Comparison of ENCODE assay signal across 8 cellular contexts in the genomic region with DNA sequence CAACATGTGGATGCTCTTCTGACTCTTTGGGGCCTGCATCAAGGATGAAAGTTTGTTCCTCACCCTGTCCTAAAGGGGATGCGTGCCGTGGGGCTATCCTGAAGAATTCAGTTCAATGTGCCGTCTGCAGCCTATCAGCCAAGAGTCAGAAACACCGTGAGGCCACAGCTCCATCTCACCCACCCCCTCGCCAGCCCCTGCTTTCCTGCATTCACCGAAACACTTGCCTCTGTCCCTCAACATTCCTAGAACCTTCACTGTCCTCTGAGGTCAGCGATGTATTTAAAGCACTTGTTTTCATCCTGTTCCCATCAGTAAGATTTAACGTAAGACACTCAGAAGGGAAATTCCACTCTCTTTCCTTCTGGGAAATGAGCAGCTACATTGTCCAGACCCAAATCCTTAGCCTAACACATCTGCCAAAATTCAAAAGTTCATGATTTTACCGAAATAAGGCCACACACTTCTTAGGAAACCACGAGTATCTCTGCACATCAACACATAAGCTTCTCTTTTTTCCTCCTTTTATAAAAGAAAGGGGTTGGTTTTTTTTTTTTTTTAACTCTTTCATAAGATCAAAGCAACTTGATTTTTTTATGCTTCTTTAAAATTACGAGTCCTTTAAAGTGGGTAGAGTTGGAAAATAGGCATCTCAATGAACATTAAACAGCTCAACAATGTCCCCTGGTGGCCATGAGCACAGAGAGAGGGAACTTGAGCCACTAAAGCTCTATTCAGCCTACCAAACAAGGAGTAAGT.
DNase-seq lines count a peak whose midpoint lies in the region; ATAC-seq and TF ChIP-seq lines count a peak whose summit lies in the region.

No MANE protein-coding gene starts in this region.

- H3K4me3 ChIP-seq in BJ (ENCODE audit: low read depth, low read length): no peak overlapping the region
- H3K4me3 ChIP-seq in left lung: no peak overlapping the region

- intact Hi-C loops in left lung (cut with DNase I): loop anchor here in 1 of 2 donors (5.0 kb wide), 1 partner anchor 317 kb away; no protein-coding TSS in a partner anchor

- DNase-seq in BJ (ENCODE audit: low read depth) (peak; percentile 91), NCI-H1694 (lab: John Stamatoyannopoulos, UW) (peak; percentile 20), caudate nucleus (lab: John Stamatoyannopoulos, UW) (peak in 34 of 61 donors; percentile 2 to 63 (median 19)), left lung (peak in 1 of 2 donors; percentile 60)
- peak; percentile 33 to 47 (median 45) for DNase-seq in activated CD4-positive, CD25-positive, alpha-beta regulatory T cell (lab: John Stamatoyannopoulos, UW)
- peak; percentile 65 to 73 for DNase-seq in stimulated activated CD4-positive, alpha-beta T cell treated with anti-CD3 and anti-CD28 coated beads, Interleukin-2, amount 100 ng/mL, for 48 hours

- H3K9me3 ChIP-seq in left lung: no peaks in the 10 kb centered on the region

- TF ChIP-seq CTCF in BJ (IDR thresholded peaks at IDR 0.05; ENCODE audit: insufficient read depth, low read depth, low read length): peak; percentile 89
- peak; percentile 70 to 89 for TF ChIP-seq CTCF in left lung (IDR thresholded peaks at IDR 0.05)

- H3K4me1 ChIP-seq in left lung: peaks cover 17 to 57% of the 10 kb centered on the region in 2 donors

- CTCF ChIA-PET in BJ (lab: Yijun Ruan, JAX): interaction anchor here (0.6 to 7.0 kb wide), 30 partner anchors 9 to 476 kb away, joined by 3 to 57 read pairs (median 5); a partner anchor contains a TSS

- peak; percentile 55 for ATAC-seq in GM19395 (IDR thresholded peaks at IDR 0.05; ENCODE audit: unreplicated experiment)
- ATAC-seq in left lung: peak; percentile 93
- no peak for ATAC-seq in GM21528 (IDR thresholded peaks at IDR 0.05; ENCODE audit: low FRiP score, unreplicated experiment)

- POLR2A ChIA-PET in BJ (lab: Charles Lee): interaction anchor here (0.6 to 2.0 kb wide), 10 partner anchors 9 to 661 kb away, joined by 3 to 35 read pairs (median 5); no protein-coding TSS in a partner anchor

- H3K27ac ChIP-seq in caudate nucleus (ENCODE audit: low read depth, low read length): no peak overlapping the region
- peak overlapping the region; percentile 74 to 76 for H3K27ac ChIP-seq in left lung

- H3K27me3 ChIP-seq in BJ (ENCODE audit: control insufficient read depth, insufficient read depth, low read length) (no peaks in the 10 kb centered on the region), left lung (no peaks in the 10 kb centered on the region)

- no peaks in the 10 kb centered on the region for H3K36me3 ChIP-seq in BJ (ENCODE audit: control insufficient read depth, insufficient read depth, low read length)
- peaks cover 0 to 4% of the 10 kb centered on the region in 2 donors for H3K36me3 ChIP-seq in left lung
